In genomic region chr3:197292083-197293042, GRCh38 we compare ENCODE assay signal across 14 cellular contexts. TPM values are rescaled to one million over a fixed set of nuclear protein-coding genes. Genes with fewer than 3 reads are reported as not detected.
A peak's percentile ranks its signal among the peaks of the same experiment; 100 is the strongest.
DNase-seq lines count a peak whose midpoint lies in the region; ATAC-seq and TF ChIP-seq lines count a peak whose summit lies in the region.
"Had no signal": no experiment of that assay in that cellular context is flagged by ENCODE, and none has a peak within 500 bp of the region (broad histone marks: within the 10 kb centered on the region; RNA-seq: fewer than 3 reads in every experiment).

No MANE protein-coding gene starts in this region.

- peaks cover 49% of the 10 kb centered on the region for H3K36me3 Mint-ChIP-seq in activated CD4-positive, alpha-beta T cell treated with anti-CD3 and anti-CD28 coated beads for 36 hours (ENCODE audit: low read depth)
- H3K36me3 Mint-ChIP-seq in endothelial cell (ENCODE audit: low read depth, unreplicated experiment), result peaks cover 16% of the 10 kb centered on the region

- TF ChIP-seq POLR2A in gastrocnemius medialis (IDR thresholded peaks at IDR 0.05), result no peak
- TF ChIP-seq POLR2A in prostate gland (IDR thresholded peaks at IDR 0.05), result no peak

- no peak overlapping the region for H2AFZ ChIP-seq in PC-9

- no TSS peak for BruUV-seq in PC-9 (replicated peaks; lab: Mats Ljungman, UMichigan)

- peak; percentile 51 for ATAC-seq in activated CD4-positive, alpha-beta T cell treated with anti-CD3 and anti-CD28 coated beads for 36 hours
- ATAC-seq in gastrocnemius medialis (peak; percentile 92), HG03097 (IDR thresholded peaks at IDR 0.05; ENCODE audit: low FRiP score, unreplicated experiment) (no peak)
- ATAC-seq: stimulated activated memory B cell treated with anti-CD40 and anti-IgM and Interleukin-4, amounts not matched to agents 10 μg/mL and 1 μg/mL and 100 μg/mL, for 72 hours had no signal

- TF ChIP-seq CTCF in PC-9 (conservative IDR thresholded peaks at IDR 0.05) (no peak), endothelial cell (IDR thresholded peaks at IDR 0.05; ENCODE audit: unreplicated experiment) (no peak), gastrocnemius medialis (IDR thresholded peaks at IDR 0.05 in 4 of 5, conservative IDR thresholded peaks at IDR 0.05 in 1 of 5) (no peak), prostate gland (IDR thresholded peaks at IDR 0.05) (no peak)

- H3K27me3 Mint-ChIP-seq in activated CD4-positive, alpha-beta T cell treated with anti-CD3 and anti-CD28 coated beads for 36 hours, result no peaks in the 10 kb centered on the region
- no peaks in the 10 kb centered on the region for H3K27me3 Mint-ChIP-seq in endothelial cell (ENCODE audit: unreplicated experiment)
- H3K27me3 Mint-ChIP-seq: stimulated activated memory B cell treated with anti-CD40 and anti-IgM and Interleukin-4, amounts not matched to agents 10 μg/mL and 1 μg/mL and 100 μg/mL, for 72 hours had no signal

- no peak overlapping the region for H3K4me3 ChIP-seq in PC-9
- peak overlapping the region in 2 of 4 donors; percentile 2 to 13 for H3K4me3 ChIP-seq in gastrocnemius medialis
- no peak overlapping the region for H3K4me3 ChIP-seq in prostate gland
- H3K4me3 ChIP-seq: BLaER1 treated with 17β-estradiol and CSF1 and Interleukin-3, amounts not matched to agents 10 nM and 100 nM; ovary had no signal

- peaks cover 62% of the 10 kb centered on the region for H3K4me1 ChIP-seq in PC-9 (replicated peaks; ENCODE audit: insufficient read depth)
- peaks cover 51 to 62% of the 10 kb centered on the region in 2 donors for H3K4me1 ChIP-seq in gastrocnemius medialis
- no peaks in the 10 kb centered on the region for H3K4me1 ChIP-seq in prostate gland (replicated peaks)

- DNase-seq in activated CD4-positive, alpha-beta T cell treated with anti-CD3 and anti-CD28 coated beads for 36 hours, result peak; percentile 22
- no peak for DNase-seq in activated CD4-positive, alpha-beta T cell treated with anti-CD3 and anti-CD28 coated beads for 4 hours
- DNase-seq in PC-9, result peak in 1 of 2 experiments; percentile 45
- DNase-seq in endothelial cell (ENCODE audit: low spot score), result no peak
- DNase-seq in gastrocnemius medialis, result peak; percentile 54 to 56
- no peak for DNase-seq in KBM-7
- DNase-seq in prostate gland (ENCODE audit: low spot score), result no peak
- DNase-seq: DMS153, NCI-H187, NCI-H524, ovary had no signal

- POLR2A ChIA-PET in activated CD4-positive, alpha-beta T cell treated with anti-CD3 and anti-CD28 coated beads for 36 hours (lab: Charles Lee), result no interaction called here
- POLR2A ChIA-PET in PC-9 (lab: Charles Lee; ENCODE audit: unreplicated experiment), result no interaction called here

- H3K9me3 Mint-ChIP-seq in activated CD4-positive, alpha-beta T cell treated with anti-CD3 and anti-CD28 coated beads for 36 hours (ENCODE audit: low read depth), result no peaks in the 10 kb centered on the region
- no peaks in the 10 kb centered on the region for H3K9me3 Mint-ChIP-seq in endothelial cell (ENCODE audit: unreplicated experiment)
- H3K9me3 Mint-ChIP-seq: stimulated activated memory B cell treated with anti-CD40 and anti-IgM and Interleukin-4, amounts not matched to agents 10 μg/mL and 1 μg/mL and 100 μg/mL, for 72 hours had no signal

- H3K4me3 Mint-ChIP-seq in activated CD4-positive, alpha-beta T cell treated with anti-CD3 and anti-CD28 coated beads for 36 hours, result no peak overlapping the region
- no peak overlapping the region for H3K4me3 Mint-ChIP-seq in endothelial cell (ENCODE audit: unreplicated experiment)
- H3K4me3 Mint-ChIP-seq: stimulated activated memory B cell treated with anti-CD40 and anti-IgM and Interleukin-4, amounts not matched to agents 10 μg/mL and 1 μg/mL and 100 μg/mL, for 72 hours had no signal

- WGBS in prostate gland, result 82% methylated on average over 9 of the region's 9 CpGs

- H3K27ac ChIP-seq in PC-9 (peak overlapping the region; percentile 20; the same call in 1 of the 2 replicates), gastrocnemius medialis (peak overlapping the region; percentile 73 to 87 (median 84)), prostate gland (no peak overlapping the region)
- H3K27ac ChIP-seq: BLaER1 treated with 17β-estradiol and CSF1 and Interleukin-3, amounts not matched to agents 10 nM and 100 nM; ovary had no signal

- H4K20me1 ChIP-seq in PC-9 (ENCODE audit: insufficient read depth), result peaks cover 41% of the 10 kb centered on the region

- peak overlapping the region; percentile 24 for H3K4me2 ChIP-seq in PC-9

- H3K27ac Mint-ChIP-seq in activated CD4-positive, alpha-beta T cell treated with anti-CD3 and anti-CD28 coated beads for 36 hours, result no peak overlapping the region
- peak overlapping the region; percentile 14 for H3K27ac Mint-ChIP-seq in endothelial cell (ENCODE audit: unreplicated experiment)
- H3K27ac Mint-ChIP-seq: stimulated activated memory B cell treated with anti-CD40 and anti-IgM and Interleukin-4, amounts not matched to agents 10 μg/mL and 1 μg/mL and 100 μg/mL, for 72 hours had no signal

- H3K79me2 ChIP-seq in PC-9 (ENCODE audit: low read depth), result peaks cover 99% of the 10 kb centered on the region

- H3K9me3 ChIP-seq in PC-9 (ENCODE audit: insufficient read depth, low read depth) (no peaks in the 10 kb centered on the region), gastrocnemius medialis (no peaks in the 10 kb centered on the region), prostate gland (no peaks in the 10 kb centered on the region)
- H3K9me3 ChIP-seq: BLaER1 treated with 17β-estradiol and CSF1 and Interleukin-3, amounts not matched to agents 10 nM and 100 nM; ovary had no signal

- H3K36me3 ChIP-seq in PC-9 (ENCODE audit: low read depth), result peaks cover 80% of the 10 kb centered on the region
- peaks cover 0 to 11% of the 10 kb centered on the region in 2 donors for H3K36me3 ChIP-seq in gastrocnemius medialis
- no peaks in the 10 kb centered on the region for H3K36me3 ChIP-seq in prostate gland
- H3K36me3 ChIP-seq: ovary had no signal

- intact Hi-C loops in activated CD4-positive, alpha-beta T cell treated with anti-CD3 and anti-CD28 coated beads for 36 hours (cut with DNase I, micrococcal nuclease), result loop anchor here in 1 of 2 experiments (10.0 kb wide), 1 partner anchor 782 kb away; no protein-coding TSS in a partner anchor
- intact Hi-C loops in PC-9 (cut with micrococcal nuclease; ENCODE audit: unreplicated experiment), result no loop called here
- intact Hi-C loops in gastrocnemius medialis (cut with DNase I; ENCODE audit: low total_unique reads), result loop anchor here (1.0 to 5.0 kb wide), 2 partner anchors 60 to 580 kb away; partner anchors contain the start of genes CEP19 and PIGX
- intact Hi-C loops in prostate gland (cut with DNase I), result loop anchor here (10.0 kb wide), 1 partner anchor 102 kb away; no protein-coding TSS in a partner anchor

- peaks cover 44% of the 10 kb centered on the region for H3F3A ChIP-seq in PC-9 (ENCODE audit: insufficient read depth, low read depth)

- no peaks in the 10 kb centered on the region for H3K9me2 ChIP-seq in PC-9 (ENCODE audit: insufficient read depth)

- CTCF ChIA-PET in activated CD4-positive, alpha-beta T cell treated with anti-CD3 and anti-CD28 coated beads for 36 hours (lab: Charles Lee), result interaction anchor here (0.6 kb wide), 1 partner anchor 208 kb away, joined by 4 read pairs; no protein-coding TSS in a partner anchor
- CTCF ChIA-PET in PC-9 (lab: Charles Lee), result no interaction called here

- in situ Hi-C loops in gastrocnemius medialis (cut with MboI; ENCODE audit: low sequenced_read_pairs in 4 of 4) (no loop called here), KBM-7 (cut with MboI; ENCODE audit: low pct_unique_long_range_greater_than_20kb, low sequenced_read_pairs) (no loop called here)

- H3K27me3 ChIP-seq in PC-9 (ENCODE audit: insufficient read depth, low read depth), result no peaks in the 10 kb centered on the region
- H3K27me3 ChIP-seq in gastrocnemius medialis, result no peaks in the 10 kb centered on the region
- no peaks in the 10 kb centered on the region for H3K27me3 ChIP-seq in prostate gland (replicated peaks; ENCODE audit: insufficient read depth)
- H3K27me3 ChIP-seq: BLaER1 treated with 17β-estradiol and CSF1 and Interleukin-3, amounts not matched to agents 10 nM and 100 nM; ovary had no signal

- peaks cover 62% of the 10 kb centered on the region for H3K4me1 Mint-ChIP-seq in activated CD4-positive, alpha-beta T cell treated with anti-CD3 and anti-CD28 coated beads for 36 hours
- peaks cover 28% of the 10 kb centered on the region for H3K4me1 Mint-ChIP-seq in endothelial cell (ENCODE audit: unreplicated experiment)

RNA-seq across cellular contexts. Expression of gene DLG1, which starts 6.0 kb away (rescaled TPM):
- total RNA-seq in activated CD4-positive, alpha-beta T cell treated with anti-CD3 and anti-CD28 coated beads for 36 hours, result 10 to 100 TPM; 58.8 to 78.4 TPM
- total RNA-seq in PC-9 (2021) (193 and 201 TPM in 2 replicates), endothelial cell (ENCODE audit: unreplicated experiment) (75.5 TPM), gastrocnemius medialis (100 to 1,000 TPM in 1 of 4 donors, 10 to 100 TPM in 3; 41.4 to 112 (median 61.1) TPM), prostate gland (10 to 100 TPM; 59.0 to 98.2 TPM)

Comparison
In these comparisons a context has a peak if more than half of its experiments do, and no peak if none do; other contexts are left out.
1. DNase-seq: peak in activated CD4-positive, alpha-beta T cell treated with anti-CD3 and anti-CD28 coated beads for 36 hours (single experiment) and gastrocnemius medialis (2 of 2); none in activated CD4-positive, alpha-beta T cell treated with anti-CD3 and anti-CD28 coated beads for 4 hours (0 of 2), endothelial cell (single experiment), KBM-7 (single experiment) and prostate gland (single experiment).
2. H3K27ac ChIP-seq: peak in PC-9 (single experiment) and gastrocnemius medialis (4 of 4); none in prostate gland (0 of 2).